In the genomic region with DNA sequence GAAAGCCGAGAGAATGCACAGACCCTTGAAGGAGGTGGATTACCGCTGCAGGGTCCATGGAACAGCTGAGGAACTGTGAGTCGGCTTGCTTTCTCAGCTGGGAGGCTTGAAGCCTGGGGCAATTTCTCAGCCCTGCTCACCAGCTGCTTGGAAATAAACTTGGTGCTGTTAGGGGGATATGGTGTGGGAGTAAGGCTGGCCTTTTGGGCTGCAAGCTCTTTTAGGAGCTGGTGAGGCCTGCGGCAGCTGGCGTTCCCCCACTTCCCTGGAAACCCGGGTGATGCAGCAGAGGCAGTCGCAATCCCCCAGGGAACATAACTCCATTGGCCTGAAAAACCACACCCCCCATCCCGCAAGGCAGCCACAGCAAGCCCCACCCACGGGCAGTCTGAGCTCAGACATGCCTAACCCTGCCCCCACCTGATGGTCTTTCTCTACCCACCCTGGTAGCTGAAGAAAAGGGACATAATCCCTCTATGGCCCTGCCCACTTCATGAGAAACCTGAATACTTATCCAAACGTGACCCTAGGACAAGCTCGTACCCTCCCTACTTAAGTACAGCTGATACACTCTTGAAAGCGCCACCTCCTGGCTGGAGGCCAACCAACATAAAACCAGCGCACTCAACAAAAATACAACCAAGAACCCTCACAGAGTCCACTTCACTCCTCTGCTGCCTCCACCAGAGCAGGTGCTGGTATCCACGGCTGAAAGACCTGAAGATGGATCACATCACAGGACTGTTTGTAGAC, we compare ENCODE assay signal across 14 cellular contexts.
DNase-seq lines count a peak whose midpoint lies in the region; ATAC-seq and TF ChIP-seq lines count a peak whose summit lies in the region.
"Had no signal": no experiment of that assay in that cellular context is flagged by ENCODE, and none has a peak within 500 bp of the region (broad histone marks: within the 10 kb centered on the region; RNA-seq: fewer than 3 reads in every experiment).

No MANE protein-coding gene starts in this region.

- H3K9ac ChIP-seq in H9 (ENCODE audit: extremely low read depth, insufficient read length, low read length) (no peak overlapping the region), SU-DHL-6 (ENCODE audit: low read length) (no peak overlapping the region)

- no peak overlapping the region for H2BK120ac ChIP-seq in H9 (ENCODE audit: low read depth, low read length, poor library complexity, severe bottlenecking)

- H4K20me1 ChIP-seq in H9 (ENCODE audit: control insufficient read depth, insufficient read depth, insufficient read length), result no peaks in the 10 kb centered on the region
- H4K20me1 ChIP-seq in SU-DHL-6 (ENCODE audit: low read depth, low read length), result no peaks in the 10 kb centered on the region

- no peaks in the 10 kb centered on the region for H3K9me3 ChIP-seq in BE2C
- H3K9me3 ChIP-seq in H9 (ENCODE audit: control insufficient read depth, low read depth, low read length), result no peaks in the 10 kb centered on the region
- H3K9me3 ChIP-seq in SU-DHL-6 (ENCODE audit: insufficient read depth, low read length), result no peaks in the 10 kb centered on the region
- H3K9me3 ChIP-seq: HAP-1 had no signal

- no peak for TF ChIP-seq CTCF in BE2C (IDR thresholded peaks at IDR 0.05; ENCODE audit: low read depth, low read length)
- peak; percentile 42; the same call in 2 of the 3 replicates for TF ChIP-seq CTCF in H9 (conservative IDR thresholded peaks at IDR 0.05)
- no peak for TF ChIP-seq CTCF in SU-DHL-6 (IDR thresholded peaks at IDR 0.05; ENCODE audit: insufficient read depth, low read length, poor library complexity, severe bottlenecking)

- H3K4me2 ChIP-seq in H9 (ENCODE audit: insufficient read depth, insufficient read length, low read length) (no peak overlapping the region), SU-DHL-6 (ENCODE audit: low read depth, low read length, poor library complexity, severe bottlenecking) (no peak overlapping the region)

- H3K18ac ChIP-seq in H9 (ENCODE audit: insufficient read length, low read depth, low read length), result no peak overlapping the region

- no peaks in the 10 kb centered on the region for H3F3A ChIP-seq in SU-DHL-6 (ENCODE audit: insufficient read depth)

- H3K36me3 ChIP-seq in BE2C, result no peaks in the 10 kb centered on the region
- H3K36me3 ChIP-seq in SU-DHL-6 (ENCODE audit: low read length), result no peaks in the 10 kb centered on the region
- H3K36me3 ChIP-seq: HAP-1 had no signal

- H3K79me1 ChIP-seq in H9 (ENCODE audit: insufficient read depth, low read depth, low read length, poor library complexity, severe bottlenecking), result no peaks in the 10 kb centered on the region

- H3K4me3 ChIP-seq in BE2C (ENCODE audit: low read depth, low read length), result no peak overlapping the region
- H3K4me3 ChIP-seq in SU-DHL-6 (ENCODE audit: insufficient read depth, low read length, poor library complexity, severe bottlenecking), result no peak overlapping the region
- H3K4me3 ChIP-seq: HAP-1 had no signal

- peaks cover 0 to 20% (median 3%) of the 10 kb centered on the region in 3 experiments; a peak in 4 of 7 replicates for H3K36me3 Mint-ChIP-seq in H9 (ENCODE audit: insufficient read depth in 1 of 3, low read depth in 3 of 3)

- no peaks in the 10 kb centered on the region for H3K27me3 ChIP-seq in BE2C
- H3K27me3 ChIP-seq in H9 (ENCODE audit: insufficient read depth, low read length), result no peaks in the 10 kb centered on the region
- H3K27me3 ChIP-seq in SU-DHL-6 (ENCODE audit: low read length), result no peaks in the 10 kb centered on the region

- no CpG with 5 or more reads among the region's 14 CpGs for WGBS in H9 (ENCODE audit: extremely low coverage, insufficient read length, low lambda C conversion rate)

- peak overlapping the region in 1 of 3 experiments; percentile 55; a peak in 3 of 7 replicates for H3K27ac Mint-ChIP-seq in H9

- no peak overlapping the region for H2BK5ac ChIP-seq in H9 (ENCODE audit: insufficient read length, low read length)

- no peak overlapping the region for H3K14ac ChIP-seq in H9 (ENCODE audit: insufficient read depth, low read length)

- no peak overlapping the region for H3K56ac ChIP-seq in H9 (ENCODE audit: insufficient read length, low read depth, low read length)

- no peak overlapping the region for H2AK5ac ChIP-seq in H9 (ENCODE audit: insufficient read length, low read length)

- H3T11ph ChIP-seq in H9 (ENCODE audit: low read length), result no peak overlapping the region

- H3K79me2 ChIP-seq in H9 (ENCODE audit: insufficient read depth, low read length), result no peaks in the 10 kb centered on the region
- H3K79me2 ChIP-seq in SU-DHL-6 (ENCODE audit: insufficient read depth, low read length), result no peaks in the 10 kb centered on the region

- no peak overlapping the region; a peak in 1 of 5 replicates for H3K4me3 Mint-ChIP-seq in H9

- H3K9me3 Mint-ChIP-seq in H9, result peaks cover 8 to 19% of the 10 kb centered on the region in 2 experiments; a peak in 4 of 5 replicates

- no peaks in the 10 kb centered on the region for H3K9me2 ChIP-seq in SU-DHL-6 (replicated peaks; ENCODE audit: insufficient read depth, low read length)

- H3K23me2 ChIP-seq in H9 (ENCODE audit: insufficient read length, low read depth, low read length, poor library complexity, severe bottlenecking), result no peaks in the 10 kb centered on the region

- no peak overlapping the region for H2BK12ac ChIP-seq in H9 (ENCODE audit: insufficient read length, low read depth, low read length)

- H4K91ac ChIP-seq in H9 (ENCODE audit: insufficient read length, low read depth, low read length), result no peak overlapping the region

- no peak overlapping the region for H4K5ac ChIP-seq in H9 (ENCODE audit: insufficient read length, low read depth, low read length)

- H2AFZ ChIP-seq in H9 (ENCODE audit: low read length), result no peak overlapping the region
- peak overlapping the region; percentile 22 for H2AFZ ChIP-seq in SU-DHL-6 (ENCODE audit: low read depth, low read length, severe bottlenecking)

- H3K27me3 Mint-ChIP-seq in H9 (ENCODE audit: low read depth), result no peaks in the 10 kb centered on the region; the same call in 1 of the 2 replicates

- H4K8ac ChIP-seq in H9 (replicated peaks; ENCODE audit: insufficient read length, low read depth, low read length), result no peak overlapping the region

- no peak for ATAC-seq in GM21360 (IDR thresholded peaks at IDR 0.05; ENCODE audit: unreplicated experiment)

- H3K4ac ChIP-seq in H9 (ENCODE audit: low read depth, low read length), result no peak overlapping the region

- H3K27ac ChIP-seq in H9 (ENCODE audit: insufficient read length, low read depth, low read length), result no peak overlapping the region
- H3K27ac ChIP-seq in SU-DHL-6 (ENCODE audit: low read depth, low read length), result no peak overlapping the region

- H2BK20ac ChIP-seq in H9 (ENCODE audit: low read depth, low read length, poor library complexity, severe bottlenecking), result no peak overlapping the region

- DNase-seq in BE2C (peak; percentile 10), H9 (peak; percentile 29), NCI-H2196 (lab: John Stamatoyannopoulos, UW; ENCODE audit: unreplicated experiment) (peak; percentile 44), mesenteric fat pad (ENCODE audit: low spot score) (no peak), NCI-H526 (lab: John Stamatoyannopoulos, UW) (no peak)
- no peak for DNase-seq in stimulated activated naive CD4-positive, alpha-beta T cell (lab: John Stamatoyannopoulos, UW)
- DNase-seq: DMS79 treated with DMSO at 0.1 percent for 48 hours, NCI-H1436 treated with DMSO at 0.1 percent for 48 hours, NCI-H2227 treated with DMSO at 0.1 percent for 48 hours, NCI-H82, SIG-M5 had no signal

- no peaks in the 10 kb centered on the region for H3K4me1 Mint-ChIP-seq in H9

- H3K4me1 ChIP-seq in BE2C (no peaks in the 10 kb centered on the region), H9 (ENCODE audit: insufficient read depth, low read length) (no peaks in the 10 kb centered on the region)
- H3K4me1 ChIP-seq: HAP-1 had no signal

- H2BK15ac ChIP-seq in H9 (ENCODE audit: low read depth, low read length), result no peak overlapping the region

- no peak overlapping the region for H3K23ac ChIP-seq in H9 (ENCODE audit: insufficient read length, low read depth, low read length)

Comparison
In these comparisons a context has a peak if more than half of its experiments do, and no peak if none do; other contexts are left out.
1. DNase-seq: peak in BE2C (single experiment), H9 (single experiment) and NCI-H2196 (single experiment); none in mesenteric fat pad (single experiment), NCI-H526 (0 of 2) and stimulated activated naive CD4-positive, alpha-beta T cell (0 of 6).